ENCODE assay signal across 8 cellular contexts in genomic region chr1:19160831-19161230, GRCh38.
"Had no signal": no experiment of that assay in that cellular context is flagged by ENCODE, and none has a peak within 500 bp of the region (broad histone marks: within the 10 kb centered on the region; RNA-seq: fewer than 3 reads in every experiment).

No MANE protein-coding gene starts in this region.

- ATAC-seq: HCT116, K562 had no signal

- H3K4me1 ChIP-seq: HAP-1 had no signal

- DNase-seq: GM23248, GOT3, H7, IMR-90 had no signal

- H3K4me3 ChIP-seq: GM23248, HAP-1, K562 had no signal

- H2AFZ ChIP-seq: GM23248 had no signal

- H3K9ac ChIP-seq: GM23248 had no signal

- H3K27ac ChIP-seq: GM23248 had no signal

- H3K9me3 ChIP-seq: HAP-1 had no signal

- FAIRE-seq: HTR-8/SVneo, K562 had no signal
